8 cellular contexts compared by ENCODE assay signal in genomic region chr12:112418596-112419268, GRCh38. TPM values are rescaled to one million over a fixed set of nuclear protein-coding genes. Genes with fewer than 3 reads are reported as not detected.
DNase-seq lines count a peak whose midpoint lies in the region; ATAC-seq and TF ChIP-seq lines count a peak whose summit lies in the region.

Gene PTPN11, plus strand, starts transcription at chr12:112418947. Its CDS starts 165 bp downstream, at chr12:112419112.

- H3K79me2 ChIP-seq in neural cell (replicated peaks; ENCODE audit: insufficient read depth, low read length), result peaks cover 31% of the 10 kb centered on the region

- peak; percentile 69 for ATAC-seq in GM21717 (IDR thresholded peaks at IDR 0.05; ENCODE audit: unreplicated experiment)

- H3K36me3 ChIP-seq in neural cell (ENCODE audit: insufficient read depth, low read length) (no peaks in the 10 kb centered on the region), stomach (no peaks in the 10 kb centered on the region)

- peak within 1 kb of the TSS; percentile 99 for H3K4me3 ChIP-seq in neural cell (ENCODE audit: low read length)
- peak within 1 kb of the TSS; percentile 65 to 97 (median 88) for H3K4me3 ChIP-seq in stomach

- H3K27ac ChIP-seq in neural cell (ENCODE audit: low read length), result peak within 1 kb of the TSS; percentile 97
- peak within 1 kb of the TSS; percentile 96 to 100 (median 99) for H3K27ac ChIP-seq in stomach

- TF ChIP-seq CTCF in neural cell (IDR thresholded peaks at IDR 0.05; ENCODE audit: poor library complexity, severe bottlenecking) (peak; percentile 68), stomach (IDR thresholded peaks at IDR 0.05) (peak in 3 of 7 experiments; percentile 11 to 48 (median 31))

- H3K9ac ChIP-seq in neural cell (ENCODE audit: low read length), result peak within 1 kb of the TSS; percentile 95

- TF ChIP-seq EP300 in neural cell (conservative IDR thresholded peaks at IDR 0.05; ENCODE audit: poor library complexity, severe bottlenecking), result peak; percentile 80
- TF ChIP-seq EP300 in stomach (IDR thresholded peaks at IDR 0.05), result no peak

- peaks cover 15 to 64% (median 53%) of the 10 kb centered on the region in 4 donors for H3K4me1 ChIP-seq in stomach

- H3K9me3 ChIP-seq in neural cell (ENCODE audit: low read length) (no peaks in the 10 kb centered on the region), stomach (no peaks in the 10 kb centered on the region)

- in situ Hi-C loops in KBM-7 (cut with MboI; ENCODE audit: low pct_unique_long_range_greater_than_20kb, low sequenced_read_pairs), result no loop called here

- H2AFZ ChIP-seq in neural cell (ENCODE audit: low read depth, low read length), result peak within 1 kb of the TSS; percentile 98

- WGBS in stomach, 5 donors, result 0 to 1% (median 0%) methylated on average over 17 to 86 of the region's 86 CpGs

- H4K20me1 ChIP-seq in neural cell (ENCODE audit: insufficient read depth), result no peaks in the 10 kb centered on the region

- H3F3A ChIP-seq in neural cell (ENCODE audit: insufficient read depth, low read length, poor library complexity, severe bottlenecking), result no peaks in the 10 kb centered on the region

- TF ChIP-seq POLR2A in stomach (IDR thresholded peaks at IDR 0.05), result peak in 2 of 4 donors; percentile 53 to 77

- peak within 1 kb of the TSS; percentile 69 for H3K4me2 ChIP-seq in neural cell (ENCODE audit: low read length)

- H3K9me2 ChIP-seq in neural cell (ENCODE audit: insufficient read depth, low read length), result no peaks in the 10 kb centered on the region

- peak; percentile 94 for DNase-seq in Daoy (ENCODE audit: low read depth)
- DNase-seq in KBM-7, result peak; percentile 85
- peak; percentile 37 for DNase-seq in SHP77 treated with DMSO at 0.1 percent for 48 hours (lab: John Stamatoyannopoulos, UW)
- peak; percentile 85 for DNase-seq in activated effector memory CD4-positive, alpha-beta T cell treated with Interleukin-2 at 50 U/mL for 16 hours
- peak; percentile 37 for DNase-seq in fibroblast of the conjunctiva (ENCODE audit: low read depth)
- peak; percentile 87 for DNase-seq in stomach

- intact Hi-C loops in stomach (cut with DNase I; ENCODE audit: low total_unique reads), result no loop called here

- H3K27me3 ChIP-seq in neural cell (ENCODE audit: insufficient read depth, low read depth, low read length) (no peaks in the 10 kb centered on the region), stomach (no peaks in the 10 kb centered on the region)

- TF ChIP-seq RAD21 in neural cell (conservative IDR thresholded peaks at IDR 0.05), result peak; percentile 38

TF ChIP-seq in neural cell, 6 proteins besides CTCF, POLR2A, EP300 and RAD21:
- TF ChIP-seq REST (IDR thresholded peaks at IDR 0.05; ENCODE audit: borderline replicate concordance) (peak; percentile 83), MXI1 (conservative IDR thresholded peaks at IDR 0.05; ENCODE audit: poor library complexity, severe bottlenecking) (peak; percentile 85), SMC3 (conservative IDR thresholded peaks at IDR 0.05; ENCODE audit: poor library complexity) (peak; percentile 39), EZH2 (IDR thresholded peaks at IDR 0.05; ENCODE audit: borderline replicate concordance, insufficient read depth, low read length, poor library complexity, severe bottlenecking) (no peak), TAF1 (IDR thresholded peaks at IDR 0.05; ENCODE audit: low read depth) (peak; percentile 93), POLR2AphosphoS5 (IDR thresholded peaks at IDR 0.05) (peak; percentile 99)

RNA-seq across cellular contexts. Expression of gene PTPN11, which starts in this region (rescaled TPM):
- total RNA-seq in Daoy (2014; rRNA removed; shearing (Covaris generic)), result 107 and 108 TPM in 2 replicates
- polyA plus RNA-seq in neural cell (79.6 and 92.5 TPM in 2 replicates), stomach (10 to 100 TPM; 17.4 to 69.5 (median 65.4) TPM)
- 116 and 135 TPM in 2 replicates for polyA minus RNA-seq in neural cell
- total RNA-seq in stomach, result 100 to 1,000 TPM in 2 of 5 donors, 10 to 100 TPM in 3; 16.3 to 114 (median 100.0) TPM

Comparison
In these comparisons a context has a peak if more than half of its experiments do, and no peak if none do; other contexts are left out.
1. Peak in every context shown above with its lines: DNase-seq, ATAC-seq, H3K4me3 ChIP-seq and H3K27ac ChIP-seq.
2. DNase-seq: peak in every context shown above with its lines; median percentile 94 in Daoy; 87 in stomach; 85 in KBM-7; 85 in activated effector memory CD4-positive, alpha-beta T cell treated with Interleukin-2 at 50 U/mL for 16 hours; 37 in SHP77 treated with DMSO at 0.1 percent for 48 hours; 37 in fibroblast of the conjunctiva.